In the genomic region with DNA sequence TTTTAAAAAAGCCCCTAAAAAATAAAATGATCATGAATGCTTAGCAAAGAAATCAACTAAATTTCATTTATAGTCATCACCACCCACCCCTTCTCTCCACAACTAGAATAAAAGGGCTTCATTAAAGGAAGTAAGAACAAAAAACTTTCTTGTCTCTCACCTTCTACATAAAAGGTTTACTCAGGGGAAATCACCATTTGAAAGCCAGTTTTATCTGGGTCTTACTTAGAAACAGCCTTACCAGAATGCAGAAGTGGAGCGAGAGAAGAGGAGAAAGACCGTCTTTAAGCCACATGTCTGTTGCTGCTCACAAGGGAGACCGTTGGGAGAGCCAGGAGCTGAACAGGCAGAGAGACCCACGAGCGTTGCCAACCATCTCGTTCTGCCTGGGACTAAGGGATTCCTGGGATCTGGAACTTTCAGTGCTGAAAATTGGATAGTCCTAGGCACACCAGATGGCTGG, we compare ENCODE assay signal across 13 cellular contexts.
DNase-seq lines count a peak whose midpoint lies in the region; ATAC-seq, FAIRE-seq and TF ChIP-seq lines count a peak whose summit lies in the region.
"Had no signal": no experiment of that assay in that cellular context is flagged by ENCODE, and none has a peak within 500 bp of the region (broad histone marks: within the 10 kb centered on the region; RNA-seq: fewer than 3 reads in every experiment).

No MANE protein-coding gene starts in this region.

- H3K9me3 Mint-ChIP-seq in activated naive CD8-positive, alpha-beta T cell treated with anti-CD3 and anti-CD28 coated beads, Interleukin-2, amount 10 ng/mL, durations not matched to agents 7 days and 5 days, result peaks cover 5% of the 10 kb centered on the region

- FAIRE-seq in GM12891 (lab: Jason Lieb, UNC), result peak; percentile 45
- FAIRE-seq: colon had no signal

- H3K27ac Mint-ChIP-seq in activated naive CD8-positive, alpha-beta T cell treated with anti-CD3 and anti-CD28 coated beads, Interleukin-2, amount 10 ng/mL, durations not matched to agents 7 days and 5 days, result peak overlapping the region; percentile 52
- H3K27ac Mint-ChIP-seq: progenitor cell of endocrine pancreas had no signal

- H3K4me3 Mint-ChIP-seq in activated naive CD8-positive, alpha-beta T cell treated with anti-CD3 and anti-CD28 coated beads, Interleukin-2, amount 10 ng/mL, durations not matched to agents 7 days and 5 days, result peak overlapping the region; percentile 54

- DNase-seq in GM12891 (ENCODE audit: insufficient read length, low spot score) (no peak), NCI-H1105 (lab: John Stamatoyannopoulos, UW) (no peak), iPS-NIHi11 (ENCODE audit: low spot score) (no peak), H4 (ENCODE audit: low spot score) (no peak)
- DNase-seq in activated naive CD8-positive, alpha-beta T cell treated with anti-CD3 and anti-CD28 coated beads, Interleukin-2, amount 10 ng/mL, durations not matched to agents 7 days and 5 days, result no peak
- DNase-seq: COR-L47, left ventricle myocardium superior, upper lobe of left lung had no signal

- peaks cover 1% of the 10 kb centered on the region for H3K36me3 Mint-ChIP-seq in activated naive CD8-positive, alpha-beta T cell treated with anti-CD3 and anti-CD28 coated beads, Interleukin-2, amount 10 ng/mL, durations not matched to agents 7 days and 5 days

- H3K27me3 Mint-ChIP-seq in activated naive CD8-positive, alpha-beta T cell treated with anti-CD3 and anti-CD28 coated beads, Interleukin-2, amount 10 ng/mL, durations not matched to agents 7 days and 5 days, result no peaks in the 10 kb centered on the region

- TF ChIP-seq POLR2A in GM12891 (IDR thresholded peaks at IDR 0.05; ENCODE audit: low read depth, low read length), result no peak

- POLR2A ChIA-PET in activated naive CD8-positive, alpha-beta T cell treated with anti-CD3 and anti-CD28 coated beads, Interleukin-2, amount 10 ng/mL, durations not matched to agents 7 days and 5 days (lab: Charles Lee), result no interaction called here

- H3K4me1 Mint-ChIP-seq in activated naive CD8-positive, alpha-beta T cell treated with anti-CD3 and anti-CD28 coated beads, Interleukin-2, amount 10 ng/mL, durations not matched to agents 7 days and 5 days, result peaks cover 11% of the 10 kb centered on the region

- ATAC-seq in GM19372 (IDR thresholded peaks at IDR 0.05; ENCODE audit: low read depth, unreplicated experiment) (peak; percentile 77), HG03565 (IDR thresholded peaks at IDR 0.05; ENCODE audit: unreplicated experiment) (peak; percentile 59), SK-N-SH treated with all-trans-retinoic acid at 6 μM for 48 hours (no peak)
- peak; percentile 56 for ATAC-seq in activated naive CD8-positive, alpha-beta T cell treated with anti-CD3 and anti-CD28 coated beads, Interleukin-2, amount 10 ng/mL, durations not matched to agents 7 days and 5 days (ENCODE audit: low read depth)
- ATAC-seq: left ventricle myocardium superior had no signal

TF ChIP-seq in GM12891, 5 proteins besides CTCF, POLR2A, EP300 and RAD21:
- TF ChIP-seq TAF1 (IDR thresholded peaks at IDR 0.05; ENCODE audit: low read depth, low read length) (no peak), SPI1 (IDR thresholded peaks at IDR 0.05; ENCODE audit: low read depth, low read length) (peak; percentile 88)

TF ChIP-seq in SK-N-SH treated with all-trans-retinoic acid at 6 μM for 48 hours, 23 proteins besides CTCF, POLR2A, EP300 and RAD21:
- TF ChIP-seq ZFP3 (CRISPR knock-in tag; IDR thresholded peaks at IDR 0.05) (no peak), PPARA (CRISPR knock-in tag; IDR thresholded peaks at IDR 0.05; ENCODE audit: borderline replicate concordance) (no peak), ZNF70 (CRISPR knock-in tag; IDR thresholded peaks at IDR 0.05) (no peak), TOX (CRISPR knock-in tag; IDR thresholded peaks at IDR 0.05; ENCODE audit: borderline replicate concordance) (no peak), BACH2 (CRISPR knock-in tag; IDR thresholded peaks at IDR 0.05; ENCODE audit: borderline replicate concordance) (no peak), CSDC2 (CRISPR knock-in tag; IDR thresholded peaks at IDR 0.05) (no peak), ZC3H10 (CRISPR knock-in tag; IDR thresholded peaks at IDR 0.05) (no peak), GLIS3 (CRISPR knock-in tag; IDR thresholded peaks at IDR 0.05) (no peak), SNAI2 (CRISPR knock-in tag; IDR thresholded peaks at IDR 0.05) (no peak), ESRRG (CRISPR knock-in tag; IDR thresholded peaks at IDR 0.05) (no peak), ISL1 (CRISPR knock-in tag; IDR thresholded peaks at IDR 0.05) (no peak)
- TF ChIP-seq, protein P1, sequence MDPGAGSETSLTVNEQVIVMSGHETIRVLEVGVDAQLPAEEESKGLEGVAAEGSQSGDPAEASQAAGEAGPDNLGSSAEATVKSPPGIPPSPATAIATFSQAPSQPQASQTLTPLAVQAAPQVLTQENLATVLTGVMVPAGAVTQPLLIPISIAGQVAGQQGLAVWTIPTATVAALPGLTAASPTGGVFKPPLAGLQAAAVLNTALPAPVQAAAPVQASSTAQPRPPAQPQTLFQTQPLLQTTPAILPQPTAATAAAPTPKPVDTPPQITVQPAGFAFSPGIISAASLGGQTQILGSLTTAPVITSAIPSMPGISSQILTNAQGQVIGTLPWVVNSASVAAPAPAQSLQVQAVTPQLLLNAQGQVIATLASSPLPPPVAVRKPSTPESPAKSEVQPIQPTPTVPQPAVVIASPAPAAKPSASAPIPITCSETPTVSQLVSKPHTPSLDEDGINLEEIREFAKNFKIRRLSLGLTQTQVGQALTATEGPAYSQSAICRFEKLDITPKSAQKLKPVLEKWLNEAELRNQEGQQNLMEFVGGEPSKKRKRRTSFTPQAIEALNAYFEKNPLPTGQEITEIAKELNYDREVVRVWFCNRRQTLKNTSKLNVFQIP (CRISPR knock-in tag; IDR thresholded peaks at IDR 0.05; ENCODE audit: borderline replicate concordance, low read depth), result no peak
